In the genomic region with DNA sequence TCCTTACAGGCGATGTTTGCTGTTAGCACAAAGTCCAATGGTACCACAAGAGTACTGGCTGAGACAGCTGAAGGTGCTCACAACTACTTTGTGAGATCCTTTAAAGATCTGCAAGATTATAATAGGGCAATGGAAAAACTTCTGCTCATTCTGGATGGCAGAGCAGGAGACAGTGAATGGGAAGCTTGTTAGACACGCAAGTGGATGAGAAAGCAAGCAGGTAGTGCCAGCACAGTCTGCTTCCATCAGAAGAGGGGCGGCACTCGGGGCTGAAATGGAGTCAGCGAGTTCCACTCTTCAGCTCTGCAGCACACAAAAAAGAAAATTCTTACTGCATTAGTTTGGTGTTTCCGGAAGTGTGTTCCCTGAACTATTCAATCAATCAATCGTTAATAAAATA, we compare ENCODE assay signal across 16 cellular contexts. TPM values are rescaled to one million over a fixed set of nuclear protein-coding genes. Genes with fewer than 3 reads are reported as not detected.
DNase-seq lines count a peak whose midpoint lies in the region; ATAC-seq and TF ChIP-seq lines count a peak whose summit lies in the region.
"Had no signal": no experiment of that assay in that cellular context is flagged by ENCODE, and none has a peak within 500 bp of the region (broad histone marks: within the 10 kb centered on the region; RNA-seq: fewer than 3 reads in every experiment).

No MANE protein-coding gene starts in this region.

- intact Hi-C loops in PC-3 (cut with micrococcal nuclease), result loop anchor here (5.0 kb wide), 1 partner anchor 41 kb away; no protein-coding TSS in a partner anchor
- intact Hi-C loops in MCF 10A (cut with micrococcal nuclease), result no loop called here

- no peaks in the 10 kb centered on the region for H3K36me3 Mint-ChIP-seq in MCF 10A (ENCODE audit: insufficient read depth, unreplicated experiment)
- H3K36me3 Mint-ChIP-seq: CD8-positive, alpha-beta T cell had no signal

- no peaks in the 10 kb centered on the region for H3K9me2 ChIP-seq in PC-3 (replicated peaks; ENCODE audit: low read length)

- POLR2A ChIA-PET in PC-3 (lab: Charles Lee; ENCODE audit: unreplicated experiment) (interaction anchor here (0.7 kb wide), 1 partner anchor 56 kb away, joined by 3 read pairs; no protein-coding TSS in a partner anchor), MCF 10A (lab: Yijun Ruan, JAX) (no interaction called here)

- H3K9me3 Mint-ChIP-seq in MCF 10A (ENCODE audit: unreplicated experiment), result no peaks in the 10 kb centered on the region
- H3K9me3 Mint-ChIP-seq: CD8-positive, alpha-beta T cell had no signal

- no TSS peak for BruUV-seq in PC-3 (replicated peaks; lab: Mats Ljungman, UMichigan)
- BruUV-seq in MCF 10A (replicated peaks; lab: Mats Ljungman, UMichigan), result no TSS peak

- peaks cover 55% of the 10 kb centered on the region for H3K4me1 ChIP-seq in PC-3 (ENCODE audit: insufficient read depth, low read length)
- H3K4me1 ChIP-seq in osteoblast (ENCODE audit: insufficient read depth, low read length), result peaks cover 35% of the 10 kb centered on the region
- H3K4me1 ChIP-seq: BLaER1 treated with 17β-estradiol and CSF1 and Interleukin-3, amounts not matched to agents 10 nM and 100 nM; HAP-1 had no signal

- H3K27ac ChIP-seq in PC-3 (ENCODE audit: low read length) (peak overlapping the region; percentile 64), osteoblast (ENCODE audit: low read depth, low read length) (no peak overlapping the region)
- H3K27ac ChIP-seq: BLaER1 treated with 17β-estradiol and CSF1 and Interleukin-3, amounts not matched to agents 10 nM and 100 nM had no signal

- H2AFZ ChIP-seq in PC-3 (ENCODE audit: low read length) (no peak overlapping the region), osteoblast (ENCODE audit: low read length) (no peak overlapping the region)

- 0 out of 2 replicates have a peak overlapping the region, but pooled peaks have one; percentile 20 for H3K4me2 ChIP-seq in PC-3 (ENCODE audit: low read length)
- H3K4me2 ChIP-seq in osteoblast (ENCODE audit: insufficient read depth, low read length), result no peak overlapping the region
- H3K4me2 ChIP-seq: BLaER1 treated with 17β-estradiol and CSF1 and Interleukin-3, amounts not matched to agents 10 nM and 100 nM had no signal

- H3K27ac Mint-ChIP-seq in MCF 10A (ENCODE audit: low read depth, unreplicated experiment), result no peak overlapping the region
- H3K27ac Mint-ChIP-seq: B cell; CD8-positive, alpha-beta T cell; IgD-negative memory B cell had no signal

- H3K27me3 ChIP-seq in PC-3 (ENCODE audit: low read length), result no peaks in the 10 kb centered on the region
- H3K27me3 ChIP-seq in osteoblast (ENCODE audit: insufficient read depth, low read length), result peaks cover 2% of the 10 kb centered on the region

- peaks cover 12% of the 10 kb centered on the region for H3K4me1 Mint-ChIP-seq in MCF 10A (ENCODE audit: insufficient read depth, unreplicated experiment)

- H3K79me2 ChIP-seq in PC-3 (ENCODE audit: low read length), result no peaks in the 10 kb centered on the region
- no peaks in the 10 kb centered on the region for H3K79me2 ChIP-seq in osteoblast (ENCODE audit: insufficient read depth, low read length)

- H4K20me1 ChIP-seq in PC-3 (ENCODE audit: low read length) (no peaks in the 10 kb centered on the region), osteoblast (ENCODE audit: insufficient read depth, low read length) (no peaks in the 10 kb centered on the region)
- H4K20me1 ChIP-seq: BLaER1 treated with 17β-estradiol and CSF1 and Interleukin-3, amounts not matched to agents 10 nM and 100 nM had no signal

- DNase-seq in PC-3 (no peak), medulla oblongata (ENCODE audit: extremely low spot score) (peak; percentile 3), osteoblast (ENCODE audit: insufficient read length, low spot score, missing footprints) (peak; percentile 72), MCF 10A (ENCODE audit: unreplicated experiment) (no peak), GDM1 (lab: John Stamatoyannopoulos, UW) (no peak), hypothalamus (lab: John Stamatoyannopoulos, UW) (no peak)
- DNase-seq: Calu3; CD8-positive, alpha-beta T cell; DMS79 treated with DMSO at 0.1 percent for 48 hours had no signal

- peaks cover 34% of the 10 kb centered on the region for H3K27me3 Mint-ChIP-seq in MCF 10A (ENCODE audit: insufficient read depth, unreplicated experiment)

- no peak overlapping the region for H3K4me3 Mint-ChIP-seq in MCF 10A (ENCODE audit: unreplicated experiment)
- H3K4me3 Mint-ChIP-seq: B cell; CD8-positive, alpha-beta T cell; IgD-negative memory B cell had no signal

- no peaks in the 10 kb centered on the region for H3F3A ChIP-seq in PC-3 (ENCODE audit: low read length, unreplicated experiment)

- CTCF ChIA-PET in PC-3 (lab: Charles Lee), result no interaction called here
- CTCF ChIA-PET in MCF 10A (lab: Yijun Ruan, JAX), result no interaction called here

- H3K36me3 ChIP-seq in PC-3 (ENCODE audit: low read depth, low read length) (no peaks in the 10 kb centered on the region), osteoblast (ENCODE audit: insufficient read depth, low read length) (no peaks in the 10 kb centered on the region)
- H3K36me3 ChIP-seq: BLaER1 treated with 17β-estradiol and CSF1 and Interleukin-3, amounts not matched to agents 10 nM and 100 nM; HAP-1 had no signal

- no peak for ATAC-seq in PC-3
- ATAC-seq: CD8-positive, alpha-beta T cell; HepG2 had no signal

- H3K9ac ChIP-seq in PC-3 (ENCODE audit: low read length), result no peak overlapping the region; the same call in 1 of the 2 replicates
- H3K9ac ChIP-seq: BLaER1 treated with 17β-estradiol and CSF1 and Interleukin-3, amounts not matched to agents 10 nM and 100 nM had no signal

- no peak for TF ChIP-seq CTCF in PC-3 (conservative IDR thresholded peaks at IDR 0.05; ENCODE audit: low read depth, low read length)
- TF ChIP-seq CTCF in osteoblast (IDR thresholded peaks at IDR 0.05; ENCODE audit: extremely low read depth, low read depth, low read length), result no peak
- TF ChIP-seq CTCF in MCF 10A (IDR thresholded peaks at IDR 0.05; ENCODE audit: unreplicated experiment), result no peak

- no peaks in the 10 kb centered on the region for H3K9me3 ChIP-seq in PC-3 (ENCODE audit: low read length)
- H3K9me3 ChIP-seq in osteoblast (ENCODE audit: low read depth, low read length), result no peaks in the 10 kb centered on the region
- H3K9me3 ChIP-seq: HAP-1 had no signal

- H3K4me3 ChIP-seq in PC-3 (ENCODE audit: low read length) (no peak overlapping the region), osteoblast (ENCODE audit: insufficient read depth, low read length) (no peak overlapping the region)
- H3K4me3 ChIP-seq: BLaER1 treated with 17β-estradiol and CSF1 and Interleukin-3, amounts not matched to agents 10 nM and 100 nM; HAP-1 had no signal

RNA-seq across cellular contexts. Expression of gene TEKT3, which starts 4.8 kb away (rescaled TPM):
- total RNA-seq in PC-3 (2014; rRNA removed), result not detected in 2 replicates
- 0.36 TPM in 1 of 2 replicates, not detected in the other for total RNA-seq in osteoblast
- not detected in 2 replicates for total RNA-seq in MCF 10A (2022)
- total RNA-seq: A172, Calu3, H4 had no signal

Comparison
In these comparisons a context has a peak if more than half of its experiments do, and no peak if none do; other contexts are left out.
1. DNase-seq: peak in medulla oblongata (single experiment) and osteoblast (single experiment); none in PC-3 (single experiment), MCF 10A (single experiment), GDM1 (single experiment) and hypothalamus (0 of 51).